ENCODE assay signal across 7 cellular contexts in the genomic region with DNA sequence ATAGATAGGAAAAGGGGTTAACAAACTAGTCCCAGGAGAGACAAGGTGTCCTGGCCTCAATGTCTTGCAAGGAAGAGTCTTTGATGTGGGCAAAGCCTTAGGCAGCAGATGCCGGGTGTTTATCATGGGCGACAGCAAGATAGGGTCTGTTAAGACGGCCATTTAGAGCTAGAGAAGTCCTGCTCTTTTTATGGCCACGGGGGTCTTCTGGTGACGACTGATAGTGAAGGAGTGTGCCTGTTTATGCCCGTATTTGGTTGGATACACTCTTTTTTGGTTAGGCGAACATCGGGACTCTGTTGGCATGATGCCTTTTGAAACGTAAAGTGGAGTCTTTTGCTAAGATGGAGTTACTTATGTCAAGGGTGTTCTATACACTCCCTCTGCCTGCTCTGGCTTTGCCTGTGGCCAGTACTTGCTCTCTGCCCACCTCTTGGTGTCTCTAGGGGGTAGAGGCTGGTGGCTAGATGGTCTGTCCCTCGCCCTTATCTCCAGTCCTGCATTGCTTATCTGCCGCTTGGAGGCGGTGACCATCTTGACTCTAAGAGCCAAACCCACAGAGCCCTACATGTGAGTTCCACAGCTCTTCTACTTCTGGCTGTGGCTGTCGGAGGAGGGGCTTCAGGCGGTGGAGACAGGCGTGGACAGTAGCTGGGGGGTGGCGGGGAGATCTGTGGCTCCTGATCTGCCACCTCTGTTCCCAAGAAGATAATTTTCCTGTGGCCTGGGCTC. TPM values are rescaled to one million over a fixed set of nuclear protein-coding genes. Genes with fewer than 3 reads are reported as not detected.
A peak's percentile ranks its signal among the peaks of the same experiment; 100 is the strongest.
DNase-seq lines count a peak whose midpoint lies in the region; ATAC-seq and TF ChIP-seq lines count a peak whose summit lies in the region.

No MANE protein-coding gene starts in this region.

- H3K4me3 Mint-ChIP-seq in activated CD4-positive, alpha-beta memory T cell treated with anti-CD3 and anti-CD28 coated beads for 36 hours, result peak overlapping the region; percentile 89
- peak overlapping the region; percentile 97 for H3K4me3 Mint-ChIP-seq in stimulated activated memory B cell treated with anti-CD40 and anti-IgM and Interleukin-4, amounts not matched to agents 10 μg/mL and 1 μg/mL and 100 μg/mL, for 72 hours

- H3K27ac Mint-ChIP-seq in activated CD4-positive, alpha-beta memory T cell treated with anti-CD3 and anti-CD28 coated beads for 36 hours, result peak overlapping the region; percentile 90
- H3K27ac Mint-ChIP-seq in stimulated activated memory B cell treated with anti-CD40 and anti-IgM and Interleukin-4, amounts not matched to agents 10 μg/mL and 1 μg/mL and 100 μg/mL, for 72 hours, result peak overlapping the region; percentile 94

- POLR2A ChIA-PET in activated CD4-positive, alpha-beta memory T cell treated with anti-CD3 and anti-CD28 coated beads for 36 hours (lab: Charles Lee), result interaction anchor here (0.6 to 1.6 kb wide), 6 partner anchors 16 to 277 kb away, joined by 3 to 6 read pairs (median 4); no protein-coding TSS in a partner anchor

- H3K36me3 Mint-ChIP-seq in activated CD4-positive, alpha-beta memory T cell treated with anti-CD3 and anti-CD28 coated beads for 36 hours, result no peaks in the 10 kb centered on the region
- H3K36me3 Mint-ChIP-seq in stimulated activated memory B cell treated with anti-CD40 and anti-IgM and Interleukin-4, amounts not matched to agents 10 μg/mL and 1 μg/mL and 100 μg/mL, for 72 hours, result no peaks in the 10 kb centered on the region

- peak overlapping the region; percentile 93; the same call in 1 of the 2 replicates for H3K4me3 ChIP-seq in HUES48 (ENCODE audit: low read depth, low read length)
- H3K4me3 ChIP-seq in right atrium auricular region, result peak overlapping the region; percentile 54 to 67

- no peaks in the 10 kb centered on the region for H3K27me3 Mint-ChIP-seq in activated CD4-positive, alpha-beta memory T cell treated with anti-CD3 and anti-CD28 coated beads for 36 hours
- H3K27me3 Mint-ChIP-seq in stimulated activated memory B cell treated with anti-CD40 and anti-IgM and Interleukin-4, amounts not matched to agents 10 μg/mL and 1 μg/mL and 100 μg/mL, for 72 hours, result no peaks in the 10 kb centered on the region

- H3K27me3 ChIP-seq in HUES48 (ENCODE audit: control insufficient read depth, insufficient read depth, low read length) (peaks cover 7% of the 10 kb centered on the region; the same call in 1 of the 2 replicates), right atrium auricular region (no peaks in the 10 kb centered on the region)

- CTCF ChIA-PET in activated CD4-positive, alpha-beta memory T cell treated with anti-CD3 and anti-CD28 coated beads for 36 hours (lab: Charles Lee), result interaction anchor here (1.2 to 7.9 kb wide), 27 partner anchors 9 to 564 kb away, joined by 3 to 121 read pairs (median 6); partner anchors contain the start of genes ATP1B3 and PXYLP1

- H3K4me1 ChIP-seq in HUES48 (ENCODE audit: control insufficient read depth, insufficient read depth, low read length), result peaks cover 3% of the 10 kb centered on the region; the same call in 1 of the 2 replicates
- peaks cover 0 to 20% of the 10 kb centered on the region in 2 donors for H3K4me1 ChIP-seq in right atrium auricular region

- H3K9ac ChIP-seq in HUES48 (ENCODE audit: low read depth, low read length), result no peak overlapping the region

- ATAC-seq in stimulated activated memory B cell treated with anti-CD40 and anti-IgM and Interleukin-4, amounts not matched to agents 10 μg/mL and 1 μg/mL and 100 μg/mL, for 72 hours, result no peak
- no peak for ATAC-seq in HG03196 (IDR thresholded peaks at IDR 0.05; ENCODE audit: unreplicated experiment)

- intact Hi-C loops in activated CD4-positive, alpha-beta memory T cell treated with anti-CD3 and anti-CD28 coated beads for 36 hours (cut with micrococcal nuclease), result no loop called here

- no peak for DNase-seq in activated CD4-positive, alpha-beta memory T cell treated with anti-CD3 and anti-CD28 coated beads for 36 hours
- DNase-seq in right atrium auricular region (ENCODE audit: low spot score), result peak; percentile 52
- DNase-seq in NCI-H2171 (lab: John Stamatoyannopoulos, UW), result no peak
- DNase-seq in NCI-H187 treated with DMSO at 0.1 percent for 48 hours (lab: John Stamatoyannopoulos, UW), result no peak

- H3K4me1 Mint-ChIP-seq in activated CD4-positive, alpha-beta memory T cell treated with anti-CD3 and anti-CD28 coated beads for 36 hours (ENCODE audit: low read depth), result peaks cover 41% of the 10 kb centered on the region
- H3K4me1 Mint-ChIP-seq in stimulated activated memory B cell treated with anti-CD40 and anti-IgM and Interleukin-4, amounts not matched to agents 10 μg/mL and 1 μg/mL and 100 μg/mL, for 72 hours, result peaks cover 31% of the 10 kb centered on the region

- H3K9me3 ChIP-seq in HUES48 (ENCODE audit: control insufficient read depth, insufficient read depth, low read length), result no peaks in the 10 kb centered on the region
- H3K9me3 ChIP-seq in right atrium auricular region, result no peaks in the 10 kb centered on the region

- H3K36me3 ChIP-seq in HUES48 (ENCODE audit: control insufficient read depth, insufficient read depth, low read length), result no peaks in the 10 kb centered on the region
- H3K36me3 ChIP-seq in right atrium auricular region, result no peaks in the 10 kb centered on the region

- H3K9me3 Mint-ChIP-seq in activated CD4-positive, alpha-beta memory T cell treated with anti-CD3 and anti-CD28 coated beads for 36 hours, result no peaks in the 10 kb centered on the region
- H3K9me3 Mint-ChIP-seq in stimulated activated memory B cell treated with anti-CD40 and anti-IgM and Interleukin-4, amounts not matched to agents 10 μg/mL and 1 μg/mL and 100 μg/mL, for 72 hours, result peaks cover 3% of the 10 kb centered on the region

- TF ChIP-seq CTCF in right atrium auricular region (IDR thresholded peaks at IDR 0.05), result no peak

- H3K27ac ChIP-seq in HUES48 (ENCODE audit: low read depth, low read length) (no peak overlapping the region), right atrium auricular region (peak overlapping the region; percentile 75 to 78)

RNA-seq across cellular contexts. Expression of gene ZBTB38, which starts 55.8 kb away (rescaled TPM):
- 10 to 100 TPM; 64.7 to 66.4 TPM for total RNA-seq in activated CD4-positive, alpha-beta memory T cell treated with anti-CD3 and anti-CD28 coated beads for 36 hours
- total RNA-seq in right atrium auricular region, result 100 to 1,000 TPM; 120 to 127 TPM
